In the genomic region with DNA sequence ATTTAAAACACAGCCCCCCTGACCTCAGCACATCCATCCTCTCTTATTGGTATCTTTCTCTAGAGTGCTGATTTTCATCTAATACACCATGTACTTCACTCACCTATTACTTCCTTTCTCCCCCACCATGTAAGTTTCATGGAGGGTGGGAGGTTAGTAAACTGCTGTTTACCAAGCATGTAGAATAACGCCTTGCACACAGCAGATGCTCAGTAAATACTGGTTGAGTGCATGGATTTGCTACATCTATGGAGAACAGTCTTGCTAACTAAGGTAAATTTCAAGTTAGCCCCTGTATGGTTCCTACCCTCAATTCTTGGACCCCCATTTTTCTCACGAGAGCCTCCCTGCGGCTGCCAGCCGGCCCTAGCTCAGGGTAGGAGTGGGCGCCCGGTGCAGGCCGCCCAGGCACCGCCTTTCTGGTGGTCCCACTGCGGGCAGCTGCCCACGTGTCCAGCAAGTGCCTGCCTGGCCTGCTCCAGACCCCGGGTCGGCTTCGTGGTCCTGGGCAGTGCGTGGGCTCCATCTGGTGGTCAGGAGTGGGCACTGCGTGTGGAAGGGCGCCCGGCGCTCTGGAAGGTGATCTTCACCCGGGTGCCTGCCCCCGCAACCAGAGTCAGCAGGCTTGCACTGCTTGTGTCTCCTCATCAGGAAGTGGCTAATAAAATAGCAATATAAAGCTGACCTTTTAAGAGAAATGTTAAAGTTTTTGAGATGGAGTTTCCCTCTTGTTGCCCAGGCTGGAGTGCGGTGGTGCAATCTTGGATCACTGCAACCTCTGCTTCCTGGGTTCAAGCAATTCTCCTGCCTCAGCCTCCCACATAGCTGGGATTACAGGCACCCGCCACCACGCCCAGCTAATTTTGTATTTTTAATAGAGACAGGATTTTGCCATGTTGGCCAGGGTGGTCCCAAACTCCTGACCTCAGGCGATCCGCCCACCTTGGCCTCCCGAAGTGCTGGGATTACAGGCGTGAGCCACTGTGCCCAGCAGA, we compare ENCODE assay signal across 8 cellular contexts.
DNase-seq lines count a peak whose midpoint lies in the region; ATAC-seq and TF ChIP-seq lines count a peak whose summit lies in the region.

No MANE protein-coding gene starts in this region.

- H3K9ac ChIP-seq in subcutaneous abdominal adipose tissue (ENCODE audit: low read length in 5 of 5) = peak overlapping the region in 1 of 5 donors; percentile 56

- TF ChIP-seq CTCF in neutrophil (IDR thresholded peaks at IDR 0.05) = peak; percentile 88

- H3K27me3 ChIP-seq in neutrophil (peaks cover 6% of the 10 kb centered on the region), subcutaneous abdominal adipose tissue (ENCODE audit: control insufficient read depth in 5 of 5, insufficient read depth in 4 of 5, low read length in 5 of 5) (no peaks in the 10 kb centered on the region)

- H3K9me3 ChIP-seq in neutrophil (no peaks in the 10 kb centered on the region), subcutaneous abdominal adipose tissue (ENCODE audit: control insufficient read depth in 5 of 5, low read length in 5 of 5) (no peaks in the 10 kb centered on the region)

- ATAC-seq in GM19438 (IDR thresholded peaks at IDR 0.05; ENCODE audit: low read depth, unreplicated experiment) = peak; percentile 80
- peak; percentile 80 for ATAC-seq in HG03521 (IDR thresholded peaks at IDR 0.05; ENCODE audit: unreplicated experiment)

- H3K4me3 ChIP-seq in neutrophil (ENCODE audit: low read depth in 1 of 2, low read length in 1 of 2) (no peak overlapping the region), subcutaneous abdominal adipose tissue (ENCODE audit: low read depth in 1 of 5, low read length in 5 of 5) (peak overlapping the region in 2 of 5 donors; percentile 19 to 49)

- DNase-seq in CMK (ENCODE audit: low read depth) = peak; percentile 64
- peak; percentile 52 for DNase-seq in OCI-M2 (lab: John Stamatoyannopoulos, UW; ENCODE audit: unreplicated experiment)
- peak; percentile 79 to 83 for DNase-seq in activated T-cell treated with anti-CD3 and anti-CD28 coated beads, Interleukin-2, amount 50 U/mL, for 48 hours
- DNase-seq in fibroblast of peridontal ligament (ENCODE audit: extremely low read depth) = peak; percentile 62

- H3K4me1 ChIP-seq in neutrophil (ENCODE audit: control insufficient read depth in 1 of 2, insufficient read depth in 1 of 2, low read depth in 1 of 2, low read length in 1 of 2) (peaks cover 19 to 31% of the 10 kb centered on the region in 2 experiments), subcutaneous abdominal adipose tissue (ENCODE audit: control insufficient read depth in 5 of 5, insufficient read depth in 5 of 5, low read length in 5 of 5) (peaks cover 12 to 37% (median 24%) of the 10 kb centered on the region in 5 donors)

- H3K27ac ChIP-seq in neutrophil = no peak overlapping the region
- peak overlapping the region; percentile 30 for H3K27ac ChIP-seq in subcutaneous abdominal adipose tissue (ENCODE audit: low read depth, low read length)

- H3K36me3 ChIP-seq in neutrophil (peaks cover 35% of the 10 kb centered on the region), subcutaneous abdominal adipose tissue (ENCODE audit: control insufficient read depth in 5 of 5, insufficient read depth in 5 of 5, low read length in 5 of 5) (peaks cover 0 to 24% (median 12%) of the 10 kb centered on the region in 5 donors)
